In the genomic region with DNA sequence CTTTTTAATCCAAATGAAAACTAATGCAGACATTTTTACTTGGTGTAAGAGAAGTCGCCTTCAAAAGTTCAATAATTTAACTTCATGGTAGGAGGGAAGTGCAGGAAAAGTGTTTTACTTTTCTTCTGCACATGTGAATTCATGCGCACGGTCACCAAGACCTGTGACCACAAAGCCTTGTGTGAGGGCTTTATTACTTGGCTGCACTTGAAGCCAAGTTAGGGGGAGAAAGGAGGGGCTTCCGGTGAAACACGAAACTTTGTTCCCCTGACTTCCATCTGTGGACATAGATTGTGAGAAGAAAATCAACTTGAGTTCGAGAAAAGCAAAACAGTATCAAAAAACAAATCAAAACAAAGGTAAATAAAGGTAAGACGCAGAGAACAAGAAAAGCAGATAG, we compare ENCODE assay signal across 30 cellular contexts.
"Had no signal": no experiment of that assay in that cellular context is flagged by ENCODE, and none has a peak within 500 bp of the region (broad histone marks: within the 10 kb centered on the region; RNA-seq: fewer than 3 reads in every experiment).

No MANE protein-coding gene starts in this region.

- H3K4me3 Mint-ChIP-seq: activated CD4-positive, alpha-beta memory T cell treated with anti-CD3 and anti-CD28 coated beads for 36 hours; activated naive CD4-positive, alpha-beta T cell treated with anti-CD3 and anti-CD28 coated beads for 36 hours; activated naive CD8-positive, alpha-beta T cell treated with anti-CD3 and anti-CD28 coated beads for 36 hours; activated T-helper 1 cell treated with anti-CD3 and anti-CD28 coated beads, Interleukin-12 subunit alpha, Interleukin-12 subunit beta, Interleukin-2, Interleukin-4 antibody, amounts not matched to agents 30 ng/mL and 10 ng/mL and 1 ng/mL, durations not matched to agents 14 hours and 24 hours and 36 hours; nephron progenitor cell; stimulated activated effector memory CD8-positive, alpha-beta T cell treated with anti-CD3 and anti-CD28 coated beads, Interleukin-12 subunit alpha, Interleukin-12 subunit beta, amount 100 ng/mL, for 72 hours; stimulated activated naive CD8-positive, alpha-beta T cell treated with anti-CD3 and anti-CD28 coated beads, Interleukin-15, Interleukin-2, amounts not matched to agents 100 ng/mL and 50 ng/mL, for 24 hours had no signal

- H3K4me1 Mint-ChIP-seq: stimulated activated effector memory CD8-positive, alpha-beta T cell treated with anti-CD3 and anti-CD28 coated beads, Interleukin-12 subunit alpha, Interleukin-12 subunit beta, amount 100 ng/mL, for 72 hours had no signal

- H3K9me3 ChIP-seq: ovary, prostate gland, sigmoid colon had no signal

- H3K36me3 ChIP-seq: adrenal gland, ascending aorta, brain microvascular endothelial cell, heart left ventricle, left ventricle myocardium inferior, ovary, prostate gland, thoracic aorta, WERI-Rb-1 had no signal

- H3K36me3 Mint-ChIP-seq: stimulated activated effector memory CD8-positive, alpha-beta T cell treated with anti-CD3 and anti-CD28 coated beads, Interleukin-12 subunit alpha, Interleukin-12 subunit beta, amount 100 ng/mL, for 72 hours had no signal

- ATAC-seq: activated CD4-positive, CD25-positive, alpha-beta regulatory T cell treated with anti-CD3 and anti-CD28 coated beads, Interleukin-2, amount 50 U/mL, for 24 hours; heart left ventricle; mucosa of descending colon; stimulated activated effector memory CD8-positive, alpha-beta T cell treated with anti-CD3 and anti-CD28 coated beads, Interleukin-12 subunit alpha, Interleukin-12 subunit beta, amount 100 ng/mL, for 72 hours had no signal

- H3K27ac Mint-ChIP-seq: activated CD4-positive, alpha-beta memory T cell treated with anti-CD3 and anti-CD28 coated beads for 36 hours; activated naive CD4-positive, alpha-beta T cell treated with anti-CD3 and anti-CD28 coated beads for 36 hours; activated naive CD8-positive, alpha-beta T cell treated with anti-CD3 and anti-CD28 coated beads for 36 hours; activated T-helper 1 cell treated with anti-CD3 and anti-CD28 coated beads, Interleukin-12 subunit alpha, Interleukin-12 subunit beta, Interleukin-2, Interleukin-4 antibody, amounts not matched to agents 30 ng/mL and 10 ng/mL and 1 ng/mL, durations not matched to agents 14 hours and 24 hours and 36 hours; nephron progenitor cell; stimulated activated effector memory CD8-positive, alpha-beta T cell treated with anti-CD3 and anti-CD28 coated beads, Interleukin-12 subunit alpha, Interleukin-12 subunit beta, amount 100 ng/mL, for 72 hours; stimulated activated naive CD8-positive, alpha-beta T cell treated with anti-CD3 and anti-CD28 coated beads, Interleukin-15, Interleukin-2, amounts not matched to agents 100 ng/mL and 50 ng/mL, for 24 hours had no signal

- H3K4me1 ChIP-seq: adrenal gland, ascending aorta, heart left ventricle, left ventricle myocardium inferior, prostate gland had no signal

- H3K27ac ChIP-seq: adrenal gland, ascending aorta, brain microvascular endothelial cell, heart left ventricle, left ventricle myocardium inferior, ovary, prostate gland, sigmoid colon, thoracic aorta, WERI-Rb-1 had no signal

- DNase-seq: activated CD4-positive, alpha-beta memory T cell treated with anti-CD3 and anti-CD28 coated beads for 36 hours; activated CD4-positive, alpha-beta T cell treated with anti-CD3 and anti-CD28 coated beads for 48 hours; activated effector memory CD4-positive, alpha-beta T cell treated with anti-CD3 and anti-CD28 coated beads, Interleukin-2, amount 50 U/mL, for 16 hours; activated naive CD4-positive, alpha-beta T cell treated with anti-CD3 and anti-CD28 coated beads for 36 hours; activated naive CD8-positive, alpha-beta T cell treated with anti-CD3 and anti-CD28 coated beads for 36 hours; activated T-cell treated with anti-CD3 and anti-CD28 coated beads for 4 hours; brain microvascular endothelial cell; foreskin fibroblast; heart left ventricle; left ventricle myocardium inferior; mesendoderm; mucosa of descending colon; nephron progenitor cell; ovary; retina; sigmoid colon; small intestine; stimulated activated CD4-positive, alpha-beta T cell treated with anti-CD3 and anti-CD28 coated beads, Interleukin-4, amount 100 ng/mL, for 24 hours; T-helper 9 cell; trophoblast cell; WERI-Rb-1 had no signal

- H3K4me3 ChIP-seq: adrenal gland, ascending aorta, heart left ventricle, left ventricle myocardium inferior, lung, mucosa of descending colon, ovary, prostate gland, sigmoid colon, thoracic aorta had no signal
